In the genomic region with DNA sequence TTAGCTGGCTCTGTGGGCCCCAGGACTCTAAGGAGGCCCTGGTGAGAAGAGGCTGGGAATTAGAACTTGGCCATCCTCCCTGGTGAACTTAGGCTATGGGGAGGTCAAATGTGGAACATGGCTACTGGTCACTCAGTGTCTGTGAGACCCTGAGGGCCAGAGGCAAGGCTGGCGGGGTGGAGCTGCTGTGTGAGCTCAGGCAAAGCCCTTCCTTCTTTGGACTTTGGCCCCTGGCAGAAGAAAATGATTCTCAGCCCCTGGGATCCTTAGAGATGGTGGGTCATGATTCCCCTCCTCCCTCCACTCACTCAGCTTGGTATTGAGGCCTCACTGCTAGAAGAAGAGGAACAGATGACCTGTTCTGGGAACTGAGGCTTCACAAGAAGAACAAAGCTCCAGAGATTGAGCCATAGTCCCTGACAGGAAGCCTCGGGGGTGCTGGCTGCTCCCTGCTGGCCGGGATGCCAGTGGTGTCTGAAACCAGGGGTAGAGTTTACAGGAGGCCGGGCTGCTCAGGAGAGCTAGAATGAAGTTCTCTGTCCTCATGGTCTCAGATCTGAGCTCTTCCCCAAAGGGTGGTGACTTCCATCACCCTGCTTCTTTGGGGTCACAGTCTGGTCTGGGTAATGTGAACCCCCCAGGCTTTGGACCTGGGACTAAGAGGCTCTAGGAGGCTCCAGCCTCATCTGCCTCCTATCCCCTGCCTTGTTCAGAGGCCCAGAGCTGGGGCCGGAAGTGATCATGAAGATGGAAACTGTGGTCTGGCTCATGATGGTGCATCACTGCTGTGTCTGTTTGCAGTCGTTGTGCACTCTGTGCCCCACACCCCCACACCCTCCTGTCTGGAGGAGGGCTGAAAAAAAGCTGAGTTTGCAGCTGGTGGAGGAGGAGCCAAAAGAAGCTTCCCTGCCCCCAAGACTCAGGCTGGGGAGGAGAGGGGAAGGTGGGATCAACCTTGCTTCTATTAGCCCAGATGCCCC, we compare ENCODE assay signal across 8 cellular contexts. TPM values are rescaled to one million over a fixed set of nuclear protein-coding genes. Genes with fewer than 3 reads are reported as not detected.
DNase-seq lines count a peak whose midpoint lies in the region; TF ChIP-seq lines count a peak whose summit lies in the region.

No MANE protein-coding gene starts in this region.

- peak overlapping the region; percentile 42 for H3K4me3 ChIP-seq in AG09309 (ENCODE audit: control insufficient read depth, low read depth, low read length)

- peaks cover 1% of the 10 kb centered on the region for H3K36me3 Mint-ChIP-seq in IgD-negative memory B cell

- peak overlapping the region; percentile 97 to 99 (median 99) for H3K27ac Mint-ChIP-seq in IgD-negative memory B cell

- H3K4me1 Mint-ChIP-seq in IgD-negative memory B cell: peaks cover 40 to 43% (median 41%) of the 10 kb centered on the region in 3 donors

- peak overlapping the region; percentile 38 to 92 (median 81) for H3K4me3 Mint-ChIP-seq in IgD-negative memory B cell

- H3K9me3 Mint-ChIP-seq in IgD-negative memory B cell: no peaks in the 10 kb centered on the region

- TF ChIP-seq CTCF in AG09309 (IDR thresholded peaks at IDR 0.05; ENCODE audit: control insufficient read depth, insufficient read depth, low read depth, low read length, missing control alignments) (peak; percentile 29), GM20000 (IDR thresholded peaks at IDR 0.05; ENCODE audit: extremely low read depth, missing control alignments) (no peak)

- DNase-seq in AG09309 (ENCODE audit: low read depth): no peak
- DNase-seq in GM20000 (ENCODE audit: low spot score): peak; percentile 88
- DNase-seq in activated CD4-positive, alpha-beta T cell treated with anti-CD3 and anti-CD28 coated beads, Interleukin-2, amount 50 U/mL, for 1 hour: peak; percentile 89
- DNase-seq in effector CD4-positive, alpha-beta T cell: peak; percentile 86
- DNase-seq in myocyte (ENCODE audit: low read depth): peak; percentile 68
- peak; percentile 88 for DNase-seq in stimulated activated naive CD4-positive, alpha-beta T cell treated with Interleukin-2 at 50 U/mL for 16 hours (lab: John Stamatoyannopoulos, UW)
- DNase-seq in D341Med (ENCODE audit: low spot score): no peak

- no peaks in the 10 kb centered on the region for H3K27me3 Mint-ChIP-seq in IgD-negative memory B cell

RNA-seq across cellular contexts. Expression of a gene that starts 0.9 kb away (rescaled TPM):
- not detected for polyA plus RNA-seq in IgD-negative memory B cell
- 5.4 and 20.8 TPM in 2 replicates for total RNA-seq in myocyte
- 36.4 TPM for polyA plus RNA-seq in myocyte (2012)

RNA-seq across cellular contexts. Expression of a gene that starts 2.1 kb away (rescaled TPM):
- polyA plus RNA-seq in IgD-negative memory B cell: not detected
- not detected in 2 replicates for total RNA-seq in myocyte
- 3.0 TPM for polyA plus RNA-seq in myocyte (2012)

RNA-seq across cellular contexts. Expression of a gene that starts 9.1 kb away (rescaled TPM):
- 9.6 TPM for polyA plus RNA-seq in IgD-negative memory B cell
- total RNA-seq in myocyte: 40.0 and 72.5 TPM in 2 replicates
- polyA plus RNA-seq in myocyte (2012): 50.9 TPM

RNA-seq across cellular contexts. Expression of a gene that starts 21.3 kb away (rescaled TPM):
- 0.94 TPM for polyA plus RNA-seq in IgD-negative memory B cell
- total RNA-seq in myocyte: 0.59 TPM in 1 of 2 replicates, not detected in the other
- 0.68 TPM for polyA plus RNA-seq in myocyte (2012)

RNA-seq across cellular contexts. Expression of a gene that starts 33.8 kb away (rescaled TPM):
- 0.21 TPM for polyA plus RNA-seq in IgD-negative memory B cell
- 0.05 and 0.51 TPM in 2 replicates for total RNA-seq in myocyte
- 0.69 TPM for polyA plus RNA-seq in myocyte (2012)

Comparison
In these comparisons a context has a peak if more than half of its experiments do, and no peak if none do; other contexts are left out.
1. DNase-seq: peak in GM20000 (single experiment), activated CD4-positive, alpha-beta T cell treated with anti-CD3 and anti-CD28 coated beads, Interleukin-2, amount 50 U/mL, for 1 hour (single experiment), effector CD4-positive, alpha-beta T cell (single experiment), myocyte (single experiment) and stimulated activated naive CD4-positive, alpha-beta T cell treated with Interleukin-2 at 50 U/mL for 16 hours (single experiment); none in AG09309 (single experiment) and D341Med (single experiment).